3 cellular contexts compared by ENCODE assay signal in genomic region chr17:2380225-2380922, GRCh38.
A peak's percentile ranks its signal among the peaks of the same experiment; 100 is the strongest.
TF ChIP-seq lines count a peak whose summit lies in the region.

No MANE protein-coding gene starts in this region.

TF ChIP-seq in SK-N-SH, 30 proteins besides CTCF, POLR2A, EP300 and RAD21:
- TF ChIP-seq JUND (IDR thresholded peaks at IDR 0.05) (no peak), REST (IDR thresholded peaks at IDR 0.05; ENCODE audit: low read depth, low read length) (no peak), MXI1 (IDR thresholded peaks at IDR 0.05; ENCODE audit: low read depth, low read length) (peak; percentile 57), TEAD4 (IDR thresholded peaks at IDR 0.05; ENCODE audit: borderline replicate concordance, insufficient read depth) (no peak), GATA2 (CRISPR knock-in tag; IDR thresholded peaks at IDR 0.05) (peak; percentile 80), FOXM1 (IDR thresholded peaks at IDR 0.05; ENCODE audit: low read depth) (no peak), RXRA (IDR thresholded peaks at IDR 0.05; ENCODE audit: borderline replicate concordance, low read depth) (no peak)

TF ChIP-seq in SK-N-SH treated with all-trans-retinoic acid at 6 μM for 48 hours, 23 proteins besides CTCF, POLR2A, EP300 and RAD21:
- TF ChIP-seq ZNF8 (CRISPR knock-in tag; IDR thresholded peaks at IDR 0.05) (no peak), TSHZ2 (CRISPR knock-in tag; IDR thresholded peaks at IDR 0.05) (no peak), ZNF565 (CRISPR knock-in tag; conservative IDR thresholded peaks at IDR 0.05; ENCODE audit: low read depth) (no peak), RARB (CRISPR knock-in tag; IDR thresholded peaks at IDR 0.05) (no peak), OSR1 (CRISPR knock-in tag; IDR thresholded peaks at IDR 0.05) (no peak), CREB5 (CRISPR knock-in tag; IDR thresholded peaks at IDR 0.05; ENCODE audit: low read depth) (no peak), GLIS3 (CRISPR knock-in tag; IDR thresholded peaks at IDR 0.05) (no peak), CSDC2 (CRISPR knock-in tag; IDR thresholded peaks at IDR 0.05) (no peak), ZFP30 (CRISPR knock-in tag; IDR thresholded peaks at IDR 0.05) (no peak), ZFP3 (CRISPR knock-in tag; IDR thresholded peaks at IDR 0.05) (no peak), POU6F1 (CRISPR knock-in tag; IDR thresholded peaks at IDR 0.05; ENCODE audit: borderline replicate concordance, low read depth) (no peak), ZC3H10 (CRISPR knock-in tag; IDR thresholded peaks at IDR 0.05) (no peak), CSRNP3 (CRISPR knock-in tag; IDR thresholded peaks at IDR 0.05) (no peak)

TF ChIP-seq in H1, 55 proteins besides CTCF, POLR2A, EP300 and RAD21:
- no peak for TF ChIP-seq PHF8 (conservative IDR thresholded peaks at IDR 0.05; ENCODE audit: low read depth, low read length)
- no peak for TF ChIP-seq CHD7 (IDR thresholded peaks at IDR 0.05; ENCODE audit: insufficient replicate concordance, low read length)
- TF ChIP-seq CHD2 (IDR thresholded peaks at IDR 0.05; ENCODE audit: low read length) = no peak
- TF ChIP-seq TCF12 (IDR thresholded peaks at IDR 0.05; ENCODE audit: low read depth, low read length) = no peak
- TF ChIP-seq RFX5 (IDR thresholded peaks at IDR 0.05; ENCODE audit: borderline replicate concordance, low read depth, low read length) = no peak
- TF ChIP-seq SIN3A (conservative IDR thresholded peaks at IDR 0.05 in 1 of 2, IDR thresholded peaks at IDR 0.05 in 1 of 2; ENCODE audit: low read depth in 1 of 2, low read length in 2 of 2) = no peak
- no peak for TF ChIP-seq CTBP2 (IDR thresholded peaks at IDR 0.05; ENCODE audit: borderline replicate concordance, insufficient read depth, insufficient read length, low read length)
- TF ChIP-seq GABPA (IDR thresholded peaks at IDR 0.05; ENCODE audit: borderline replicate concordance, insufficient read depth, low read length) = no peak
- TF ChIP-seq CREB1 (IDR thresholded peaks at IDR 0.05) = no peak
- no peak for TF ChIP-seq SRF (IDR thresholded peaks at IDR 0.05; ENCODE audit: low read depth, low read length)
- TF ChIP-seq TBP (IDR thresholded peaks at IDR 0.05; ENCODE audit: low read depth, low read length) = no peak
- TF ChIP-seq NANOG (IDR thresholded peaks at IDR 0.05; ENCODE audit: insufficient read depth, low read depth, low read length, poor library complexity, severe bottlenecking) = no peak
- TF ChIP-seq HDAC2 (IDR thresholded peaks at IDR 0.05; ENCODE audit: borderline replicate concordance in 1 of 2, low read depth in 2 of 2, low read length in 2 of 2) = no peak
- TF ChIP-seq YY1 (IDR thresholded peaks at IDR 0.05; ENCODE audit: low read depth, low read length) = no peak
- TF ChIP-seq POLR2AphosphoS5 (IDR thresholded peaks at IDR 0.05; ENCODE audit: low read depth, low read length) = no peak
